ENCODE assay signal across 18 cellular contexts in the genomic region with DNA sequence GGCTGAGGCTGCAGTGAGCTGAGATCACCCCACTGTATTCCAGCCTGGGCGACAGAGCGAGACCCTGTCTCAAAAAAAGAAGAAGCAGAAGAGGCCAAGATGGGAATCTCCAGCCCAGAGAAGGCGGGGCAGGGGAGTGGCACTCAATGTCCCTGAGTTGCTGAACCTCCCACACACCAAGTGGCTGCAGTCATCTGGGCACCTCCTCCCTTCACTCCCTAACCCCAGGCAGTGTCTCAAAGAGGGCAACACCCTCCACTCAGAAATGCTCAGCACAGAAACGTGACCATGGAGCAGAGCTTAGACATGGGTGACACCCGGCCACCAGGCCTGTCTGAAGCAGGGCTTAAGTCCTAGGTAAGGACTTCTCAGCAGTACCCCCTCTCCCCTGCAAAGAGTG. TPM values are rescaled to one million over a fixed set of nuclear protein-coding genes. Genes with fewer than 3 reads are reported as not detected.
DNase-seq lines count a peak whose midpoint lies in the region; ATAC-seq, FAIRE-seq and TF ChIP-seq lines count a peak whose summit lies in the region.
"Had no signal": no experiment of that assay in that cellular context is flagged by ENCODE, and none has a peak within 500 bp of the region (broad histone marks: within the 10 kb centered on the region; RNA-seq: fewer than 3 reads in every experiment).

No MANE protein-coding gene starts in this region.

- 8% methylated on average over 5 of the region's 5 CpGs for WGBS in K562 (ENCODE audit: insufficient coverage, low coverage, missing lambda C conversion rate)

- no peak overlapping the region for H3K9ac ChIP-seq in BLaER1
- peak overlapping the region in 1 of 2 experiments; percentile 53; a peak in 1 of 4 replicates for H3K9ac ChIP-seq in K562 (ENCODE audit: insufficient read depth in 1 of 2, low read depth in 2 of 2, low read length in 2 of 2)

- H3K79me2 ChIP-seq in K562 (ENCODE audit: control insufficient read depth, insufficient read depth, low read length) (no peaks in the 10 kb centered on the region), osteoblast (ENCODE audit: insufficient read depth, low read length) (no peaks in the 10 kb centered on the region)

- H3K9me1 ChIP-seq in K562 (ENCODE audit: control insufficient read depth, insufficient read depth, low read length) = no peaks in the 10 kb centered on the region

- H3K4me3 ChIP-seq in BLaER1 = no peak overlapping the region
- H3K4me3 ChIP-seq in K562 = no peak overlapping the region
- H3K4me3 ChIP-seq in mucosa of descending colon = no peak overlapping the region
- H3K4me3 ChIP-seq in osteoblast (ENCODE audit: insufficient read depth, low read length) = no peak overlapping the region
- H3K4me3 ChIP-seq: skin epidermis, transverse colon had no signal

- peak overlapping the region; percentile 80 for H3K4me2 ChIP-seq in BLaER1
- H3K4me2 ChIP-seq in K562 (ENCODE audit: insufficient read depth, low read length) = no peak overlapping the region; the same call in 1 of the 2 replicates
- no peak overlapping the region for H3K4me2 ChIP-seq in osteoblast (ENCODE audit: insufficient read depth, low read length)

- no peak overlapping the region for H2AFZ ChIP-seq in K562 (ENCODE audit: low read depth, low read length)
- H2AFZ ChIP-seq in osteoblast (ENCODE audit: low read length) = no peak overlapping the region

- H3K27me3 ChIP-seq in BLaER1 = peaks cover 47% of the 10 kb centered on the region
- H3K27me3 ChIP-seq in K562 (ENCODE audit: control insufficient read depth in 2 of 2, insufficient read depth in 2 of 2, low read length in 2 of 2) = no peaks in the 10 kb centered on the region
- H3K27me3 ChIP-seq in osteoblast (ENCODE audit: insufficient read depth, low read length) = no peaks in the 10 kb centered on the region
- H3K27me3 ChIP-seq: transverse colon had no signal

- no peak for TF ChIP-seq EP300 in K562 (IDR thresholded peaks at IDR 0.05; ENCODE audit: low read length)

- TF ChIP-seq POLR2A in K562 (conservative IDR thresholded peaks at IDR 0.05) = no peak

- intact Hi-C loops in K562 (cut with micrococcal nuclease) (no loop called here), mucosa of descending colon (cut with DNase I, micrococcal nuclease) (no loop called here)

- no peak overlapping the region for H3K27ac ChIP-seq in BLaER1
- H3K27ac ChIP-seq in K562 (ENCODE audit: extremely low read depth, low read depth, low read length) = no peak overlapping the region
- no peak overlapping the region for H3K27ac ChIP-seq in osteoblast (ENCODE audit: low read depth, low read length)
- H3K27ac ChIP-seq: transverse colon had no signal

- TF ChIP-seq CTCF in K562 (IDR thresholded peaks at IDR 0.05 in 2 of 3, conservative IDR thresholded peaks at IDR 0.05 in 1 of 3; ENCODE audit: insufficient read depth in 2 of 3, low read depth in 1 of 3, low read length in 3 of 3) = no peak
- no peak for TF ChIP-seq CTCF in mucosa of descending colon (IDR thresholded peaks at IDR 0.05)
- no peak for TF ChIP-seq CTCF in osteoblast (IDR thresholded peaks at IDR 0.05; ENCODE audit: extremely low read depth, low read depth, low read length)

- peaks cover 9% of the 10 kb centered on the region for H3K27me3 Mint-ChIP-seq in activated T-cell treated with anti-CD3 and anti-CD28 coated beads, Interleukin-2, amount 50 U/mL, for 24 hours
- peaks cover 25 to 60% (median 27%) of the 10 kb centered on the region in 5 donors for H3K27me3 Mint-ChIP-seq in naive thymus-derived CD8-positive, alpha-beta T cell

- TF ChIP-seq RAD21 in K562 (CRISPR knock-in tag; conservative IDR thresholded peaks at IDR 0.05 in 1 of 2, IDR thresholded peaks at IDR 0.05 in 1 of 2) = no peak

- H3K9me3 ChIP-seq in BLaER1 = no peaks in the 10 kb centered on the region
- no peaks in the 10 kb centered on the region for H3K9me3 ChIP-seq in K562 (replicated peaks; ENCODE audit: control insufficient read depth, insufficient read depth, low read depth, low read length)
- H3K9me3 ChIP-seq in mucosa of descending colon = no peaks in the 10 kb centered on the region
- no peaks in the 10 kb centered on the region for H3K9me3 ChIP-seq in osteoblast (ENCODE audit: low read depth, low read length)
- H3K9me3 ChIP-seq: transverse colon had no signal

- H3K27ac Mint-ChIP-seq in activated T-cell treated with anti-CD3 and anti-CD28 coated beads, Interleukin-2, amount 50 U/mL, for 24 hours = no peak overlapping the region
- no peak overlapping the region for H3K27ac Mint-ChIP-seq in naive thymus-derived CD8-positive, alpha-beta T cell

- peaks cover 15% of the 10 kb centered on the region for H3K4me1 Mint-ChIP-seq in activated T-cell treated with anti-CD3 and anti-CD28 coated beads, Interleukin-2, amount 50 U/mL, for 24 hours (ENCODE audit: low read depth)
- peaks cover 10 to 27% (median 15%) of the 10 kb centered on the region in 4 donors for H3K4me1 Mint-ChIP-seq in naive thymus-derived CD8-positive, alpha-beta T cell

- peaks cover 49% of the 10 kb centered on the region for H3K36me3 Mint-ChIP-seq in activated T-cell treated with anti-CD3 and anti-CD28 coated beads, Interleukin-2, amount 50 U/mL, for 24 hours (ENCODE audit: low read depth)
- peaks cover 24 to 38% (median 38%) of the 10 kb centered on the region in 3 donors for H3K36me3 Mint-ChIP-seq in naive thymus-derived CD8-positive, alpha-beta T cell

- CTCF ChIA-PET in K562 (lab: Yijun Ruan, JAX; ENCODE audit: low intra/inter-chr PET ratio) = no interaction called here

- peaks cover 77% of the 10 kb centered on the region for H4K20me1 ChIP-seq in BLaER1
- peaks cover 7% of the 10 kb centered on the region; the same call in 1 of the 2 replicates for H4K20me1 ChIP-seq in K562 (replicated peaks; ENCODE audit: control insufficient read depth, insufficient read depth, low read length)
- no peaks in the 10 kb centered on the region for H4K20me1 ChIP-seq in osteoblast (ENCODE audit: insufficient read depth, low read length)

- H3K4me1 ChIP-seq in BLaER1 (peaks cover 28% of the 10 kb centered on the region), K562 (replicated peaks in 1 of 2; ENCODE audit: control insufficient read depth in 2 of 2, insufficient read depth in 2 of 2, low read length in 2 of 2) (peaks cover 15 to 21% of the 10 kb centered on the region in 2 experiments), mucosa of descending colon (ENCODE audit: low read depth) (peaks cover 4% of the 10 kb centered on the region), osteoblast (ENCODE audit: insufficient read depth, low read length) (no peaks in the 10 kb centered on the region)

- no peak overlapping the region for H3K4me3 Mint-ChIP-seq in activated T-cell treated with anti-CD3 and anti-CD28 coated beads, Interleukin-2, amount 50 U/mL, for 24 hours
- H3K4me3 Mint-ChIP-seq in naive thymus-derived CD8-positive, alpha-beta T cell = peak overlapping the region in 1 of 10 donors; percentile 82

- BruUV-seq in K562 (replicated peaks; lab: Mats Ljungman, UMichigan) = no TSS peak

- ATAC-seq in K562 (peak; percentile 95), mucosa of descending colon (peak; percentile 85)
- no peak for ATAC-seq in naive thymus-derived CD8-positive, alpha-beta T cell
- ATAC-seq: Right ventricle myocardium inferior had no signal

- peak; percentile 28 for DNase-seq in M059J (ENCODE audit: low read depth)
- peak; percentile 61 to 79 (median 72) for DNase-seq in K562 (ENCODE audit: extremely low read depth in 1 of 4, low spot score in 3 of 4)
- peak in 2 of 3 donors; percentile 41 to 49 for DNase-seq in mucosa of descending colon
- DNase-seq in activated T-cell treated with anti-CD3 and anti-CD28 coated beads, Interleukin-2, amount 50 U/mL, for 24 hours = no peak
- no peak for DNase-seq in naive thymus-derived CD8-positive, alpha-beta T cell
- DNase-seq in osteoblast (ENCODE audit: insufficient read length, low spot score, missing footprints) = no peak
- no peak for DNase-seq in superior temporal gyrus (ENCODE audit: extremely low spot score)
- DNase-seq: activated naive CD4-positive, alpha-beta T cell treated with Interleukin-2 at 50 U/mL for 16 hours; MM.1S; NCI-H2029 treated with DMSO at 0.1 percent for 48 hours; NCI-H510A; posterior cingulate gyrus; T-helper 1 cell; transverse colon had no signal

- FAIRE-seq in K562 (lab: Jason Lieb, UNC) = peak; percentile 72

- in situ Hi-C loops in K562 (cut with MboI) = no loop called here

- no peaks in the 10 kb centered on the region for H3K9me3 Mint-ChIP-seq in activated T-cell treated with anti-CD3 and anti-CD28 coated beads, Interleukin-2, amount 50 U/mL, for 24 hours
- peaks cover 0 to 1% (median 0%) of the 10 kb centered on the region in 9 donors for H3K9me3 Mint-ChIP-seq in naive thymus-derived CD8-positive, alpha-beta T cell

- H3K36me3 ChIP-seq in BLaER1 (peaks cover 40% of the 10 kb centered on the region), K562 (ENCODE audit: control insufficient read depth, insufficient read depth, low read length) (peaks cover 21% of the 10 kb centered on the region; the same call in 2 of the 3 replicates), mucosa of descending colon (ENCODE audit: low read depth) (no peaks in the 10 kb centered on the region), osteoblast (ENCODE audit: insufficient read depth, low read length) (peaks cover 14% of the 10 kb centered on the region)

- POLR2A ChIA-PET in K562 (lab: Yijun Ruan, JAX) = no interaction called here
- POLR2A ChIA-PET in naive thymus-derived CD8-positive, alpha-beta T cell (lab: Charles Lee) = no interaction called here

RNA-seq across cellular contexts. Expression of a gene that starts 36.3 kb away (rescaled TPM):
- 47.3 and 80.5 TPM in 2 replicates for total RNA-seq in M059J (2014; rRNA removed; shearing (Covaris generic))
- total RNA-seq in K562 (2011; cell fraction: chromatin; rRNA removed; ENCODE audit: low replicate concordance) = 30.5 and 82.5 TPM in 2 replicates
- total RNA-seq in K562 (2011; cell fraction: nucleolus; rRNA removed) = 37.8 and 38.7 TPM in 2 replicates
- 29.8 and 32.0 TPM in 2 replicates for total RNA-seq in K562 (2011; cell fraction: nucleoplasm; rRNA removed)
- total RNA-seq in K562 (2014; rRNA removed) = 14.1 and 16.0 TPM in 2 replicates
- 1.1 and 1.7 TPM in 2 replicates for total RNA-seq in K562 (2014; rRNA removed; fragmentation: Illumina TruSeq; extraction: Trizol)
- total RNA-seq in K562 (2015; rRNA removed; fragmentation: Illumina TruSeq; extraction: Trizol) = 7.2 and 8.8 TPM in 2 replicates
- 25.6 and 26.3 TPM in 2 replicates for total RNA-seq in K562 (2021)
- polyA plus RNA-seq in K562 (2011; rRNA removed) = 3.6 and 6.0 TPM in 2 replicates
- 3.6 and 13.5 TPM in 2 replicates for polyA plus RNA-seq in K562 (2011; cell fraction: cytosol; rRNA removed)
- 21.5 and 40.4 TPM in 2 replicates for polyA plus RNA-seq in K562 (2011; cell fraction: nucleus; rRNA removed)
- 14.6 and 20.3 TPM in 2 replicates for polyA plus RNA-seq in K562 (2012)
- polyA plus RNA-seq in K562 (2014; fragmentation: Illumina TruSeq; extraction: Trizol) = 3.4 and 11.4 TPM in 2 replicates
- under 1 TPM; 0.10 to 0.13 TPM for polyA plus RNA-seq in K562 (2014; fragmentation: Nextera tagmentation; extraction: Ambion mirVana)
- 9.8 and 10.5 TPM in 2 replicates for polyA plus RNA-seq in K562 (2014; rRNA removed)
- polyA minus RNA-seq in K562 (2011; rRNA and poly(A)+ RNA removed) = 5.7 and 5.9 TPM in 2 replicates
- polyA minus RNA-seq in K562 (2011; cell fraction: cytosol; rRNA and poly(A)+ RNA removed) = 6.9 and 14.9 TPM in 2 replicates
- 16.6 and 18.6 TPM in 2 replicates for polyA minus RNA-seq in K562 (2011; cell fraction: nucleus; rRNA and poly(A)+ RNA removed)
- 100 to 1,000 TPM; 100 to 134 (median 116) TPM for total RNA-seq in mucosa of descending colon
- total RNA-seq in naive thymus-derived CD8-positive, alpha-beta T cell = under 1 TPM in 1 of 2 experiments, not detected in 1; 0.30 TPM
- not detected for polyA plus RNA-seq in naive thymus-derived CD8-positive, alpha-beta T cell
- 66.9 and 75.3 TPM in 2 replicates for total RNA-seq in osteoblast
- polyA plus RNA-seq: CD8-positive, alpha-beta memory T cell had no signal

Comparison
In these comparisons a context has a peak if more than half of its experiments do, and no peak if none do; other contexts are left out.
1. DNase-seq: peak in M059J (single experiment), K562 (4 of 4) and mucosa of descending colon (2 of 3); none in activated T-cell treated with anti-CD3 and anti-CD28 coated beads, Interleukin-2, amount 50 U/mL, for 24 hours (single experiment), naive thymus-derived CD8-positive, alpha-beta T cell (0 of 10), osteoblast (single experiment) and superior temporal gyrus (single experiment).
2. ATAC-seq: peak in K562 (single experiment) and mucosa of descending colon (single experiment); none in naive thymus-derived CD8-positive, alpha-beta T cell (0 of 2).